In the genomic region with DNA sequence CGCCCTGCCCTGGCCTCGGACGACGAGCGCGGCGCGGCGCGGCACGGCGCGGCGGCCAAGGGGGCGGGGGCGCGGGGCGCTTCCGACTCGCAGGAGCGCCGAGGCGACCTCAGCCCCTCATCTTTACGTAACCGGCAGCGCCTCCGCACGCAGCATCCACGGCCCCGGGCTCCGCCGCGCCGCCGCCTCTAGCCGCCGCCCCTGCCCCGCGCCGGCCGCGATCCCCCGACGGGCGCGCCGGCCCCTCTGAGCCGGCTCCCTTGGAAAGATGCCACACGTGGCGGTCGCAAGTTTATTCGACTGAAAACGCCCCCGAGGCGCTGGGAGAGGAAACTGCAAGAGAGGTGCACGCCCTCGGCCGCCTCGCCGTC, we compare ENCODE assay signal across 9 cellular contexts. TPM values are rescaled to one million over a fixed set of nuclear protein-coding genes. Genes with fewer than 3 reads are reported as not detected.
DNase-seq lines count a peak whose midpoint lies in the region; ATAC-seq, FAIRE-seq and TF ChIP-seq lines count a peak whose summit lies in the region.
"Had no signal": no experiment of that assay in that cellular context is flagged by ENCODE, and none has a peak within 500 bp of the region (broad histone marks: within the 10 kb centered on the region; RNA-seq: fewer than 3 reads in every experiment).

No MANE protein-coding gene starts in this region.

- peaks cover 36% of the 10 kb centered on the region for H3K4me1 Mint-ChIP-seq in activated CD4-positive, alpha-beta memory T cell treated with anti-CD3 and anti-CD28 coated beads for 36 hours (ENCODE audit: low read depth)

- intact Hi-C loops in activated CD4-positive, alpha-beta memory T cell treated with anti-CD3 and anti-CD28 coated beads for 36 hours (cut with micrococcal nuclease): loop anchor here (2.0 to 10.0 kb wide), 6 partner anchors 15 to 1951 kb away; a partner anchor contains a TSS

- no peak overlapping the region for H2AFZ ChIP-seq in osteoblast (ENCODE audit: low read length)

- TF ChIP-seq CTCF in fibroblast of villous mesenchyme (IDR thresholded peaks at IDR 0.05; ENCODE audit: insufficient read depth, low read depth, low read length): no peak
- no peak for TF ChIP-seq CTCF in osteoblast (IDR thresholded peaks at IDR 0.05; ENCODE audit: extremely low read depth, low read depth, low read length)
- no peak for TF ChIP-seq CTCF in D721Med (IDR thresholded peaks at IDR 0.05; ENCODE audit: insufficient read depth, missing control alignments)

- peaks cover 2% of the 10 kb centered on the region for H3K27me3 Mint-ChIP-seq in activated CD4-positive, alpha-beta memory T cell treated with anti-CD3 and anti-CD28 coated beads for 36 hours

- H3K36me3 Mint-ChIP-seq in activated CD4-positive, alpha-beta memory T cell treated with anti-CD3 and anti-CD28 coated beads for 36 hours: peaks cover 19% of the 10 kb centered on the region

- CTCF ChIA-PET in activated CD4-positive, alpha-beta memory T cell treated with anti-CD3 and anti-CD28 coated beads for 36 hours (lab: Charles Lee): no interaction called here

- peaks cover 44% of the 10 kb centered on the region for H3K79me2 ChIP-seq in osteoblast (ENCODE audit: insufficient read depth, low read length)

- H3K4me3 Mint-ChIP-seq in activated CD4-positive, alpha-beta memory T cell treated with anti-CD3 and anti-CD28 coated beads for 36 hours: peak overlapping the region; percentile 97

- no peak for FAIRE-seq in D721Med (lab: Jason Lieb, UNC)
- FAIRE-seq: colon had no signal

- no peaks in the 10 kb centered on the region for H3K9me3 Mint-ChIP-seq in activated CD4-positive, alpha-beta memory T cell treated with anti-CD3 and anti-CD28 coated beads for 36 hours

- no peaks in the 10 kb centered on the region for H3K9me3 ChIP-seq in osteoblast (ENCODE audit: low read depth, low read length)

- peak overlapping the region; percentile 100 for H3K27ac Mint-ChIP-seq in activated CD4-positive, alpha-beta memory T cell treated with anti-CD3 and anti-CD28 coated beads for 36 hours

- peak overlapping the region; percentile 96 for H3K27ac ChIP-seq in osteoblast (ENCODE audit: low read depth, low read length)

- peaks cover 32% of the 10 kb centered on the region for H3K4me1 ChIP-seq in osteoblast (ENCODE audit: insufficient read depth, low read length)

- DNase-seq in DMS53 (lab: John Stamatoyannopoulos, UW) (peak; percentile 81), DMS53 treated with DMSO at 0.1 percent for 48 hours (lab: John Stamatoyannopoulos, UW; ENCODE audit: unreplicated experiment) (no peak), fibroblast of villous mesenchyme (ENCODE audit: low read depth) (no peak), osteoblast (ENCODE audit: insufficient read length, low spot score, missing footprints) (peak; percentile 88), D721Med (ENCODE audit: insufficient read length, low spot score) (no peak)
- DNase-seq in activated CD4-positive, alpha-beta memory T cell treated with anti-CD3 and anti-CD28 coated beads for 36 hours: no peak

- H3K36me3 ChIP-seq in osteoblast (ENCODE audit: insufficient read depth, low read length): peaks cover 2% of the 10 kb centered on the region

- ATAC-seq in GM21390 (IDR thresholded peaks at IDR 0.05; ENCODE audit: unreplicated experiment) (peak; percentile 21), HG03571 (IDR thresholded peaks at IDR 0.05; ENCODE audit: unreplicated experiment) (peak; percentile 15)

- peak overlapping the region; percentile 95 for H3K4me3 ChIP-seq in fibroblast of villous mesenchyme (ENCODE audit: low read depth, low read length)
- H3K4me3 ChIP-seq in osteoblast (ENCODE audit: insufficient read depth, low read length): peak overlapping the region; percentile 80

- H3K27me3 ChIP-seq in osteoblast (ENCODE audit: insufficient read depth, low read length): no peaks in the 10 kb centered on the region

- no peaks in the 10 kb centered on the region for H4K20me1 ChIP-seq in osteoblast (ENCODE audit: insufficient read depth, low read length)

- H3K4me2 ChIP-seq in osteoblast (ENCODE audit: insufficient read depth, low read length): peak overlapping the region; percentile 92

- POLR2A ChIA-PET in activated CD4-positive, alpha-beta memory T cell treated with anti-CD3 and anti-CD28 coated beads for 36 hours (lab: Charles Lee): interaction anchor here (3.6 to 3.7 kb wide), 2 partner anchors 7 to 151 kb away, joined by 21 to 47 read pairs; no protein-coding TSS in a partner anchor

RNA-seq across cellular contexts. Expression of a gene that starts 1.0 kb away (rescaled TPM):
- total RNA-seq in activated CD4-positive, alpha-beta memory T cell treated with anti-CD3 and anti-CD28 coated beads for 36 hours: 10 to 100 TPM; 23.7 to 24.5 TPM
- total RNA-seq in fibroblast of villous mesenchyme (34.5 and 37.1 TPM in 2 replicates), osteoblast (46.9 and 51.8 TPM in 2 replicates)

Comparison
In these comparisons a context has a peak if more than half of its experiments do, and no peak if none do; other contexts are left out.
1. DNase-seq: peak in DMS53 (single experiment) and osteoblast (single experiment); none in DMS53 treated with DMSO at 0.1 percent for 48 hours (single experiment), activated CD4-positive, alpha-beta memory T cell treated with anti-CD3 and anti-CD28 coated beads for 36 hours (single experiment), fibroblast of villous mesenchyme (single experiment) and D721Med (single experiment).